Comparison of ENCODE assay signal across 17 cellular contexts in genomic region chr1:161771166-161771565, GRCh38. TPM values are rescaled to one million over a fixed set of nuclear protein-coding genes. Genes with fewer than 3 reads are reported as not detected.
"Had no signal": no experiment of that assay in that cellular context is flagged by ENCODE, and none has a peak within 500 bp of the region (broad histone marks: within the 10 kb centered on the region; RNA-seq: fewer than 3 reads in every experiment).

No MANE protein-coding gene starts in this region.

- H3K9me3 ChIP-seq: left lung, sigmoid colon had no signal

- H3K27ac ChIP-seq: parathyroid adenoma had no signal

- H3K9me3 Mint-ChIP-seq: activated T-helper 1 cell treated with anti-CD3 and anti-CD28 coated beads, Interleukin-12 subunit alpha, Interleukin-12 subunit beta, Interleukin-2, Interleukin-4 antibody, amounts not matched to agents 30 ng/mL and 10 ng/mL and 1 ng/mL, durations not matched to agents 14 hours and 24 hours and 36 hours; naive B cell had no signal

- H3K36me3 ChIP-seq: left lung, sigmoid colon had no signal

- ATAC-seq: activated CD4-positive, CD25-positive, alpha-beta regulatory T cell treated with anti-CD3 and anti-CD28 coated beads, Interleukin-2, amount 50 U/mL, for 24 hours; left lung had no signal

- H2AFZ ChIP-seq: parathyroid adenoma had no signal

- H3K27me3 Mint-ChIP-seq: naive B cell had no signal

- H3K36me3 Mint-ChIP-seq: naive B cell had no signal

- H3K4me3 Mint-ChIP-seq: activated T-helper 1 cell treated with anti-CD3 and anti-CD28 coated beads, Interleukin-12 subunit alpha, Interleukin-12 subunit beta, Interleukin-2, Interleukin-4 antibody, amounts not matched to agents 30 ng/mL and 10 ng/mL and 1 ng/mL, durations not matched to agents 14 hours and 24 hours and 36 hours had no signal

- DNase-seq: activated CD8-positive, alpha-beta memory T cell treated with anti-CD3 and anti-CD28 coated beads for 24 hours; activated naive CD4-positive, alpha-beta T cell treated with Interleukin-2 at 50 U/mL for 16 hours; caudate nucleus; hippocampal formation; left lung; mammary epithelial cell; naive B cell; sigmoid colon; stimulated activated CD4-positive, alpha-beta T cell treated with anti-CD3 and anti-CD28 coated beads, Interleukin-12 subunit alpha, Interleukin-12 subunit beta, amount 100 ng/mL, for 4 hours; stimulated activated CD4-positive, alpha-beta T cell treated with anti-CD3 and anti-CD28 coated beads, Interleukin-2, amount 100 ng/mL, for 24 hours; T1000 had no signal

- H3K9ac ChIP-seq: parathyroid adenoma had no signal

- FAIRE-seq: colon, endometrium, keratinocyte had no signal

- H3K27me3 ChIP-seq: left lung, sigmoid colon had no signal

- H3K27ac Mint-ChIP-seq: activated T-helper 1 cell treated with anti-CD3 and anti-CD28 coated beads, Interleukin-12 subunit alpha, Interleukin-12 subunit beta, Interleukin-2, Interleukin-4 antibody, amounts not matched to agents 30 ng/mL and 10 ng/mL and 1 ng/mL, durations not matched to agents 14 hours and 24 hours and 36 hours; naive B cell had no signal

- H3K4me3 ChIP-seq: left lung, sigmoid colon had no signal

RNA-seq across cellular contexts. Expression of gene FCRLB, which starts 49.8 kb away (rescaled TPM):
- total RNA-seq: activated T-helper 1 cell treated with anti-CD3 and anti-CD28 coated beads, Interleukin-12 subunit alpha, Interleukin-12 subunit beta, Interleukin-2, Interleukin-4 antibody, amounts not matched to agents 30 ng/mL and 10 ng/mL and 1 ng/mL, durations not matched to agents 14 hours and 24 hours and 36 hours had no signal
